16 cellular contexts compared by ENCODE assay signal in genomic region chr2:216501854-216502253, GRCh38. TPM values are rescaled to one million over a fixed set of nuclear protein-coding genes. Genes with fewer than 3 reads are reported as not detected.
DNase-seq lines count a peak whose midpoint lies in the region; ATAC-seq and TF ChIP-seq lines count a peak whose summit lies in the region.
"Had no signal": no experiment of that assay in that cellular context is flagged by ENCODE, and none has a peak within 500 bp of the region (broad histone marks: within the 10 kb centered on the region; RNA-seq: fewer than 3 reads in every experiment).

No MANE protein-coding gene starts in this region.

- TF ChIP-seq CTCF in HFFc6 (IDR thresholded peaks at IDR 0.05) = no peak
- TF ChIP-seq CTCF in neural progenitor cell (IDR thresholded peaks at IDR 0.05) = no peak

- peaks cover 73% of the 10 kb centered on the region for H3K36me3 Mint-ChIP-seq in activated CD4-positive, alpha-beta memory T cell treated with anti-CD3 and anti-CD28 coated beads for 36 hours
- H3K36me3 Mint-ChIP-seq in activated CD4-positive, alpha-beta memory T cell treated with anti-CD3 and anti-CD28 coated beads, Interleukin-2, amount 10 ng/mL, durations not matched to agents 7 days and 5 days (ENCODE audit: low read depth) = peaks cover 68% of the 10 kb centered on the region
- H3K36me3 Mint-ChIP-seq in HFFc6 (ENCODE audit: low read depth) (peaks cover 69% of the 10 kb centered on the region), neural progenitor cell (peaks cover 55% of the 10 kb centered on the region)
- H3K36me3 Mint-ChIP-seq in activated naive CD8-positive, alpha-beta T cell treated with anti-CD3 and anti-CD28 coated beads, Interleukin-2, amount 50 U/mL, for 24 hours (ENCODE audit: low read depth) = peaks cover 81% of the 10 kb centered on the region

- H3K9me3 Mint-ChIP-seq in activated CD4-positive, alpha-beta memory T cell treated with anti-CD3 and anti-CD28 coated beads for 36 hours = no peaks in the 10 kb centered on the region
- no peaks in the 10 kb centered on the region for H3K9me3 Mint-ChIP-seq in activated CD4-positive, alpha-beta memory T cell treated with anti-CD3 and anti-CD28 coated beads, Interleukin-2, amount 10 ng/mL, durations not matched to agents 7 days and 5 days
- H3K9me3 Mint-ChIP-seq in HFFc6 = no peaks in the 10 kb centered on the region
- H3K9me3 Mint-ChIP-seq in activated naive CD8-positive, alpha-beta T cell treated with anti-CD3 and anti-CD28 coated beads, Interleukin-2, amount 50 U/mL, for 24 hours = no peaks in the 10 kb centered on the region
- no peaks in the 10 kb centered on the region for H3K9me3 Mint-ChIP-seq in neural progenitor cell

- peaks cover 79% of the 10 kb centered on the region for H4K20me1 ChIP-seq in neural progenitor cell (ENCODE audit: low read depth)

- no peak overlapping the region for H3K4me3 ChIP-seq in neural progenitor cell
- H3K4me3 ChIP-seq: right atrium auricular region, thyroid gland had no signal

- H3K4me2 ChIP-seq in neural progenitor cell = peak overlapping the region; percentile 93

- no peaks in the 10 kb centered on the region for H3K9me3 ChIP-seq in neural progenitor cell (ENCODE audit: low read depth)
- H3K9me3 ChIP-seq: right atrium auricular region, thyroid gland had no signal

- peak overlapping the region; percentile 99 for H3K27ac Mint-ChIP-seq in activated CD4-positive, alpha-beta memory T cell treated with anti-CD3 and anti-CD28 coated beads for 36 hours
- no peak overlapping the region for H3K27ac Mint-ChIP-seq in activated CD4-positive, alpha-beta memory T cell treated with anti-CD3 and anti-CD28 coated beads, Interleukin-2, amount 10 ng/mL, durations not matched to agents 7 days and 5 days
- peak overlapping the region; percentile 97; the same call in 1 of the 2 replicates for H3K27ac Mint-ChIP-seq in HFFc6
- peak overlapping the region; percentile 100 for H3K27ac Mint-ChIP-seq in activated naive CD8-positive, alpha-beta T cell treated with anti-CD3 and anti-CD28 coated beads, Interleukin-2, amount 50 U/mL, for 24 hours
- no peak overlapping the region for H3K27ac Mint-ChIP-seq in neural progenitor cell

- H3K9ac ChIP-seq in neural progenitor cell = no peak overlapping the region

- H3K4me1 Mint-ChIP-seq in activated CD4-positive, alpha-beta memory T cell treated with anti-CD3 and anti-CD28 coated beads for 36 hours (ENCODE audit: low read depth) = peaks cover 55% of the 10 kb centered on the region
- H3K4me1 Mint-ChIP-seq in activated CD4-positive, alpha-beta memory T cell treated with anti-CD3 and anti-CD28 coated beads, Interleukin-2, amount 10 ng/mL, durations not matched to agents 7 days and 5 days = peaks cover 61% of the 10 kb centered on the region
- H3K4me1 Mint-ChIP-seq in HFFc6 (ENCODE audit: low read depth) = peaks cover 74% of the 10 kb centered on the region
- peaks cover 49% of the 10 kb centered on the region for H3K4me1 Mint-ChIP-seq in activated naive CD8-positive, alpha-beta T cell treated with anti-CD3 and anti-CD28 coated beads, Interleukin-2, amount 50 U/mL, for 24 hours
- peaks cover 39% of the 10 kb centered on the region for H3K4me1 Mint-ChIP-seq in neural progenitor cell

- intact Hi-C loops in activated CD4-positive, alpha-beta memory T cell treated with anti-CD3 and anti-CD28 coated beads for 36 hours (cut with micrococcal nuclease) = no loop called here

- H3K27me3 ChIP-seq in neural progenitor cell = no peaks in the 10 kb centered on the region
- H3K27me3 ChIP-seq: right atrium auricular region, thyroid gland had no signal

- H3K36me3 ChIP-seq in neural progenitor cell = peaks cover 36% of the 10 kb centered on the region

- peak overlapping the region; percentile 97 for H3K4me3 Mint-ChIP-seq in activated CD4-positive, alpha-beta memory T cell treated with anti-CD3 and anti-CD28 coated beads for 36 hours
- H3K4me3 Mint-ChIP-seq in activated CD4-positive, alpha-beta memory T cell treated with anti-CD3 and anti-CD28 coated beads, Interleukin-2, amount 10 ng/mL, durations not matched to agents 7 days and 5 days = no peak overlapping the region
- H3K4me3 Mint-ChIP-seq in HFFc6 = peak overlapping the region; percentile 99
- H3K4me3 Mint-ChIP-seq in activated naive CD8-positive, alpha-beta T cell treated with anti-CD3 and anti-CD28 coated beads, Interleukin-2, amount 50 U/mL, for 24 hours = peak overlapping the region; percentile 97
- H3K4me3 Mint-ChIP-seq in neural progenitor cell = no peak overlapping the region

- no peak overlapping the region for H2AFZ ChIP-seq in neural progenitor cell (replicated peaks)

- peaks cover 28% of the 10 kb centered on the region for H3K4me1 ChIP-seq in neural progenitor cell

- CTCF ChIA-PET in activated CD4-positive, alpha-beta memory T cell treated with anti-CD3 and anti-CD28 coated beads for 36 hours (lab: Charles Lee) = no interaction called here
- CTCF ChIA-PET in activated CD4-positive, alpha-beta memory T cell treated with anti-CD3 and anti-CD28 coated beads, Interleukin-2, amount 10 ng/mL, durations not matched to agents 7 days and 5 days (lab: Charles Lee) = no interaction called here

- H3F3A ChIP-seq in neural progenitor cell (ENCODE audit: low read depth) = peaks cover 73% of the 10 kb centered on the region

- no peaks in the 10 kb centered on the region for H3K27me3 Mint-ChIP-seq in activated CD4-positive, alpha-beta memory T cell treated with anti-CD3 and anti-CD28 coated beads for 36 hours
- H3K27me3 Mint-ChIP-seq in activated CD4-positive, alpha-beta memory T cell treated with anti-CD3 and anti-CD28 coated beads, Interleukin-2, amount 10 ng/mL, durations not matched to agents 7 days and 5 days = no peaks in the 10 kb centered on the region
- H3K27me3 Mint-ChIP-seq in HFFc6 (ENCODE audit: insufficient read depth) = peaks cover 4% of the 10 kb centered on the region
- H3K27me3 Mint-ChIP-seq in activated naive CD8-positive, alpha-beta T cell treated with anti-CD3 and anti-CD28 coated beads, Interleukin-2, amount 50 U/mL, for 24 hours = no peaks in the 10 kb centered on the region
- peaks cover 6% of the 10 kb centered on the region for H3K27me3 Mint-ChIP-seq in neural progenitor cell (ENCODE audit: insufficient read depth, low read depth)
- H3K27me3 Mint-ChIP-seq: CD4-positive, alpha-beta memory T cell had no signal

- no peak for DNase-seq in activated CD4-positive, alpha-beta memory T cell treated with anti-CD3 and anti-CD28 coated beads for 36 hours
- DNase-seq in activated CD4-positive, alpha-beta memory T cell treated with anti-CD3 and anti-CD28 coated beads, Interleukin-2, amount 10 ng/mL, durations not matched to agents 7 days and 5 days = no peak
- DNase-seq in HFFc6 (no peak), neural progenitor cell (ENCODE audit: low spot score) (no peak), COLO668 (lab: John Stamatoyannopoulos, UW; ENCODE audit: unreplicated experiment) (no peak), NCI-H2227 treated with DMSO at 0.1 percent for 48 hours (lab: John Stamatoyannopoulos, UW) (no peak)
- no peak for DNase-seq in activated naive CD8-positive, alpha-beta T cell treated with anti-CD3 and anti-CD28 coated beads, Interleukin-2, amount 50 U/mL, for 24 hours
- DNase-seq: amygdala; CD4-positive, alpha-beta memory T cell; NCI-H2081 treated with DMSO at 0.1 percent for 48 hours; NCI-H69; SW 1271; thyroid gland had no signal

- H3K79me2 ChIP-seq in neural progenitor cell (ENCODE audit: low read depth) = peaks cover 72% of the 10 kb centered on the region

- H3K27ac ChIP-seq in neural progenitor cell = peak overlapping the region; percentile 32
- H3K27ac ChIP-seq: right atrium auricular region, thyroid gland had no signal

- POLR2A ChIA-PET in activated CD4-positive, alpha-beta memory T cell treated with anti-CD3 and anti-CD28 coated beads for 36 hours (lab: Charles Lee) = interaction anchor here (0.7 kb wide), 1 partner anchor 342 kb away, joined by 3 read pairs; no protein-coding TSS in a partner anchor
- POLR2A ChIA-PET in activated CD4-positive, alpha-beta memory T cell treated with anti-CD3 and anti-CD28 coated beads, Interleukin-2, amount 10 ng/mL, durations not matched to agents 7 days and 5 days (lab: Charles Lee) = no interaction called here

- ATAC-seq in activated naive CD8-positive, alpha-beta T cell treated with anti-CD3 and anti-CD28 coated beads, Interleukin-2, amount 50 U/mL, for 24 hours = no peak
- ATAC-seq in GM21619 (IDR thresholded peaks at IDR 0.05; ENCODE audit: unreplicated experiment) = no peak
- ATAC-seq: Panc1 had no signal

RNA-seq across cellular contexts. Expression of gene RPL37A, which starts 3.2 kb away (rescaled TPM):
- 1,000 to 10,000 TPM; 4,165 to 4,237 TPM for total RNA-seq in activated CD4-positive, alpha-beta memory T cell treated with anti-CD3 and anti-CD28 coated beads for 36 hours
- total RNA-seq in activated CD4-positive, alpha-beta memory T cell treated with anti-CD3 and anti-CD28 coated beads, Interleukin-2, amount 10 ng/mL, durations not matched to agents 7 days and 5 days = 1,000 to 10,000 TPM; 2,149 to 2,170 TPM
- 1,000 to 10,000 TPM; 1,992 to 3,122 (median 2,808) TPM for total RNA-seq in HFFc6 (2021; fragmentation: NEBNext Ultra II Directional; extraction: Animal tissue kit (Norgen Biotek cat#: 25700))
- 1,730 and 1,918 TPM in 2 replicates for total RNA-seq in neural progenitor cell (ENCODE audit: low replicate concordance)

Comparison
In these comparisons a context has a peak if more than half of its experiments do, and no peak if none do; other contexts are left out.
1. H3K27ac Mint-ChIP-seq: peak in activated CD4-positive, alpha-beta memory T cell treated with anti-CD3 and anti-CD28 coated beads for 36 hours (single experiment), HFFc6 (single experiment) and activated naive CD8-positive, alpha-beta T cell treated with anti-CD3 and anti-CD28 coated beads, Interleukin-2, amount 50 U/mL, for 24 hours (single experiment); none in activated CD4-positive, alpha-beta memory T cell treated with anti-CD3 and anti-CD28 coated beads, Interleukin-2, amount 10 ng/mL, durations not matched to agents 7 days and 5 days (single experiment) and neural progenitor cell (single experiment).
2. H3K4me3 Mint-ChIP-seq: peak in activated CD4-positive, alpha-beta memory T cell treated with anti-CD3 and anti-CD28 coated beads for 36 hours (single experiment), HFFc6 (single experiment) and activated naive CD8-positive, alpha-beta T cell treated with anti-CD3 and anti-CD28 coated beads, Interleukin-2, amount 50 U/mL, for 24 hours (single experiment); none in activated CD4-positive, alpha-beta memory T cell treated with anti-CD3 and anti-CD28 coated beads, Interleukin-2, amount 10 ng/mL, durations not matched to agents 7 days and 5 days (single experiment) and neural progenitor cell (single experiment).